ENCODE assay signal across 9 cellular contexts in genomic region chr2:197307933-197308521, GRCh38. TPM values are rescaled to one million over a fixed set of nuclear protein-coding genes. Genes with fewer than 3 reads are reported as not detected.
DNase-seq lines count a peak whose midpoint lies in the region; ATAC-seq and TF ChIP-seq lines count a peak whose summit lies in the region.
"Had no signal": no experiment of that assay in that cellular context is flagged by ENCODE, and none has a peak within 500 bp of the region (broad histone marks: within the 10 kb centered on the region; RNA-seq: fewer than 3 reads in every experiment).

No MANE protein-coding gene starts in this region.

- no peak overlapping the region for H3K9ac ChIP-seq in H9 (ENCODE audit: extremely low read depth, insufficient read length, low read length)

- H2BK15ac ChIP-seq in H9 (ENCODE audit: low read depth, low read length) = no peak overlapping the region

- H3T11ph ChIP-seq in H9 (ENCODE audit: low read length) = no peak overlapping the region

- no peak overlapping the region for H2AFZ ChIP-seq in H9 (ENCODE audit: low read length)

- no peak overlapping the region for H3K4me3 Mint-ChIP-seq in H9

- peaks cover 11% of the 10 kb centered on the region for H3K23me2 ChIP-seq in H9 (ENCODE audit: insufficient read length, low read depth, low read length, poor library complexity, severe bottlenecking)

- no peaks in the 10 kb centered on the region for H4K20me1 ChIP-seq in H9 (ENCODE audit: control insufficient read depth, insufficient read depth, insufficient read length)

- H3K27me3 ChIP-seq in left ventricle myocardium inferior (ENCODE audit: low read depth) = no peaks in the 10 kb centered on the region
- no peaks in the 10 kb centered on the region for H3K27me3 ChIP-seq in heart left ventricle
- no peaks in the 10 kb centered on the region for H3K27me3 ChIP-seq in dorsolateral prefrontal cortex
- H3K27me3 ChIP-seq in transverse colon = no peaks in the 10 kb centered on the region
- peaks cover 8% of the 10 kb centered on the region; the same call in 1 of the 2 replicates for H3K27me3 ChIP-seq in H9 (ENCODE audit: insufficient read depth, low read length)

- TF ChIP-seq POLR2A in heart left ventricle (IDR thresholded peaks at IDR 0.05) (no peak), transverse colon (IDR thresholded peaks at IDR 0.05) (no peak)

- no peak for ATAC-seq in heart left ventricle
- ATAC-seq in GM18520 (IDR thresholded peaks at IDR 0.05; ENCODE audit: unreplicated experiment) = no peak
- ATAC-seq: right cardiac atrium had no signal

- 85 to 94% (median 86%) methylated on average over 7 of the region's 7 CpGs for WGBS in heart left ventricle, 4 donors
- WGBS in transverse colon (ENCODE audit: low coverage in 1 of 2), 2 donors = 52 to 71% methylated on average over 4 to 7 of the region's 7 CpGs
- no CpG with 5 or more reads among the region's 7 CpGs for WGBS in H9 (ENCODE audit: extremely low coverage, insufficient read length, low lambda C conversion rate)

- no peak overlapping the region for H3K14ac ChIP-seq in H9 (ENCODE audit: insufficient read depth, low read length)

- no peak overlapping the region for H2BK120ac ChIP-seq in H9 (ENCODE audit: low read depth, low read length, poor library complexity, severe bottlenecking)

- H3K36me3 Mint-ChIP-seq in H9 (ENCODE audit: insufficient read depth in 1 of 3, low read depth in 3 of 3) = no peaks in the 10 kb centered on the region

- H3K79me1 ChIP-seq in H9 (ENCODE audit: insufficient read depth, low read depth, low read length, poor library complexity, severe bottlenecking) = no peaks in the 10 kb centered on the region

- H3K56ac ChIP-seq in H9 (ENCODE audit: insufficient read length, low read depth, low read length) = no peak overlapping the region

- H3K4ac ChIP-seq in H9 (ENCODE audit: low read depth, low read length) = no peak overlapping the region

- in situ Hi-C loops in transverse colon (cut with MboI; ENCODE audit: low pct_ligation_motif_present in 1 of 4, low pct_unique_long_range_greater_than_20kb in 1 of 4, low sequenced_read_pairs in 3 of 4) = loop anchor here in 2 of 4 donors (25.0 kb wide), 2 partner anchors 121 to 196 kb away; no protein-coding TSS in a partner anchor

- DNase-seq in left ventricle myocardium inferior (no peak), heart left ventricle (no peak), OCI-M1 (lab: John Stamatoyannopoulos, UW) (peak; percentile 89), dorsolateral prefrontal cortex (no peak), transverse colon (peak; percentile 20), H9 (no peak), SW 1271 (lab: John Stamatoyannopoulos, UW) (no peak)

- no peaks in the 10 kb centered on the region for H3K36me3 ChIP-seq in left ventricle myocardium inferior
- no peaks in the 10 kb centered on the region for H3K36me3 ChIP-seq in heart left ventricle
- no peaks in the 10 kb centered on the region for H3K36me3 ChIP-seq in transverse colon

- no peak for TF ChIP-seq EP300 in transverse colon (IDR thresholded peaks at IDR 0.05; ENCODE audit: low read depth)

- H3K9me3 ChIP-seq in left ventricle myocardium inferior (replicated peaks) (no peaks in the 10 kb centered on the region), heart left ventricle (no peaks in the 10 kb centered on the region), transverse colon (no peaks in the 10 kb centered on the region), H9 (ENCODE audit: control insufficient read depth, low read depth, low read length) (no peaks in the 10 kb centered on the region)

- no peak overlapping the region for H2BK20ac ChIP-seq in H9 (ENCODE audit: low read depth, low read length, poor library complexity, severe bottlenecking)

- H3K27ac ChIP-seq in left ventricle myocardium inferior (replicated peaks) (peak overlapping the region; percentile 83), heart left ventricle (peak overlapping the region in 5 of 12 donors; percentile 17 to 91 (median 42)), dorsolateral prefrontal cortex (peak overlapping the region in 57 of 59 donors; percentile 10 to 94 (median 84)), transverse colon (peak overlapping the region; percentile 82 to 90 (median 88)), H9 (ENCODE audit: insufficient read length, low read depth, low read length) (no peak overlapping the region)

- H4K5ac ChIP-seq in H9 (ENCODE audit: insufficient read length, low read depth, low read length) = no peak overlapping the region

- H3K4me2 ChIP-seq in H9 (ENCODE audit: insufficient read depth, insufficient read length, low read length) = no peak overlapping the region

- no peaks in the 10 kb centered on the region for H3K79me2 ChIP-seq in H9 (ENCODE audit: insufficient read depth, low read length)

- no peak overlapping the region for H3K18ac ChIP-seq in H9 (ENCODE audit: insufficient read length, low read depth, low read length)

- no peak overlapping the region for H2BK5ac ChIP-seq in H9 (ENCODE audit: insufficient read length, low read length)

- no peak overlapping the region for H4K91ac ChIP-seq in H9 (ENCODE audit: insufficient read length, low read depth, low read length)

- no peaks in the 10 kb centered on the region for H3K9me3 Mint-ChIP-seq in H9

- peaks cover 46% of the 10 kb centered on the region for H3K27me3 Mint-ChIP-seq in H9 (ENCODE audit: low read depth)

- H3K27ac Mint-ChIP-seq in H9 = no peak overlapping the region

- intact Hi-C loops in left ventricle myocardium inferior (cut with micrococcal nuclease) (no loop called here), heart left ventricle (cut with DNase I) (no loop called here), dorsolateral prefrontal cortex (cut with DNase I) (loop anchor here (5.0 to 10.0 kb wide), 4 partner anchors 71 to 383 kb away; partner anchors contain the start of gene PGAP1 (in 1 of the 2)), transverse colon (cut with DNase I; ENCODE audit: low total_unique reads) (no loop called here)

- H4K8ac ChIP-seq in H9 (replicated peaks; ENCODE audit: insufficient read length, low read depth, low read length) = no peak overlapping the region

- no peak overlapping the region for H2AK5ac ChIP-seq in H9 (ENCODE audit: insufficient read length, low read length)

- H2BK12ac ChIP-seq in H9 (ENCODE audit: insufficient read length, low read depth, low read length) = no peak overlapping the region

- H3K4me1 ChIP-seq in left ventricle myocardium inferior (peaks cover 46% of the 10 kb centered on the region), heart left ventricle (peaks cover 0 to 64% (median 19%) of the 10 kb centered on the region in 12 donors), transverse colon (peaks cover 9 to 25% (median 16%) of the 10 kb centered on the region in 4 donors), H9 (ENCODE audit: insufficient read depth, low read length) (no peaks in the 10 kb centered on the region)

- TF ChIP-seq CTCF in left ventricle myocardium inferior (IDR thresholded peaks at IDR 0.05; ENCODE audit: borderline replicate concordance) (no peak), heart left ventricle (IDR thresholded peaks at IDR 0.05) (no peak), dorsolateral prefrontal cortex (IDR thresholded peaks at IDR 0.05 in 54 of 56, conservative IDR thresholded peaks at IDR 0.05 in 2 of 56; ENCODE audit: low read depth in 1 of 56, partially characterized antibody in 56 of 56) (no peak), transverse colon (IDR thresholded peaks at IDR 0.05) (no peak), H9 (conservative IDR thresholded peaks at IDR 0.05) (no peak)

- H3K4me3 ChIP-seq in left ventricle myocardium inferior (no peak overlapping the region), heart left ventricle (peak overlapping the region in 2 of 12 donors; percentile 13 to 80), dorsolateral prefrontal cortex (peak overlapping the region in 23 of 59 donors; percentile 3 to 92 (median 77)), transverse colon (peak overlapping the region in 1 of 4 donors; percentile 1)

- no peak overlapping the region for H3K23ac ChIP-seq in H9 (ENCODE audit: insufficient read length, low read depth, low read length)

- H3K4me1 Mint-ChIP-seq in H9 = peaks cover 10 to 11% of the 10 kb centered on the region in 2 experiments

RNA-seq across cellular contexts. Expression of gene ANKRD44, which starts 2.6 kb away (rescaled TPM):
- 7.1 TPM for total RNA-seq in left ventricle myocardium inferior
- 10 to 100 TPM in 3 of 9 donors, 1 to 10 TPM in 6; 4.9 to 30.6 (median 8.6) TPM for total RNA-seq in heart left ventricle
- polyA plus RNA-seq in heart left ventricle = 1 to 10 TPM; 2.4 to 2.5 TPM
- total RNA-seq in dorsolateral prefrontal cortex = 10 to 100 TPM; 20.2 to 68.1 (median 34.7) TPM
- 10 to 100 TPM; 13.9 to 46.8 (median 27.5) TPM for total RNA-seq in transverse colon
- 1.8 and 1.9 TPM in 2 replicates for total RNA-seq in H9 (2021)

Comparison
In these comparisons a context has a peak if more than half of its experiments do, and no peak if none do; other contexts are left out.
1. DNase-seq: peak in OCI-M1 (single experiment) and transverse colon (single experiment); none in left ventricle myocardium inferior (single experiment), heart left ventricle (0 of 5), dorsolateral prefrontal cortex (0 of 10), H9 (single experiment) and SW 1271 (0 of 2).
2. intact Hi-C loops: an anchor here in dorsolateral prefrontal cortex (5.0 to 10.0 kb wide); none called in left ventricle myocardium inferior, heart left ventricle and transverse colon.